In the genomic region with DNA sequence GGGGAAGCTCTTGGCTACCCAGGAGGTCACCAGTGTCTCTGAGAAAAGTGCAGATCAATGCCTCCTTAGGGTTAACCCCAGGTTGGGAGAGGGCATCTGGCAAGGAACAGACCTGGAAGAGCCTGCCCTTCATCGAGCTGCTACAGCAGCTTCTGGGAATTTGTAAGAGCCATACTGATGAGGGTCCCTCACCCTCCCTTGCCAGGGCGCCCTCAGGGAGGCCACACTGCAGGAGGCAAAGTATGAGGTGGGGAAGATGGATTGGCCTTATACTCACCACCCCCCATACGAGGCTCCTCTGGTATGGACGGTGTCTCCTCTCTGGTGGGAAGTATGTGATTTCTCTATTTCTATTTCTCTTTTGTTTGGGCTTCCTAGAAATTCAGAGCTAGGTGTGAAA, we compare ENCODE assay signal across 8 cellular contexts. TPM values are rescaled to one million over a fixed set of nuclear protein-coding genes. Genes with fewer than 3 reads are reported as not detected.
"Had no signal": no experiment of that assay in that cellular context is flagged by ENCODE, and none has a peak within 500 bp of the region (broad histone marks: within the 10 kb centered on the region; RNA-seq: fewer than 3 reads in every experiment).

No MANE protein-coding gene starts in this region.

- H3K27ac ChIP-seq: HL-60 had no signal

- FAIRE-seq: HepG2, HTR-8/SVneo, K562 had no signal

- H3K4me3 ChIP-seq: K562 had no signal

- ATAC-seq: HepG2, K562 had no signal

- DNase-seq: IMR-90, KBM-7, KG1 had no signal

RNA-seq across cellular contexts. Expression of gene IGSF3, which starts 13.2 kb away (rescaled TPM):
- polyA plus RNA-seq: IgD-negative memory B cell had no signal
